ENCODE assay signal across 8 cellular contexts in the genomic region with DNA sequence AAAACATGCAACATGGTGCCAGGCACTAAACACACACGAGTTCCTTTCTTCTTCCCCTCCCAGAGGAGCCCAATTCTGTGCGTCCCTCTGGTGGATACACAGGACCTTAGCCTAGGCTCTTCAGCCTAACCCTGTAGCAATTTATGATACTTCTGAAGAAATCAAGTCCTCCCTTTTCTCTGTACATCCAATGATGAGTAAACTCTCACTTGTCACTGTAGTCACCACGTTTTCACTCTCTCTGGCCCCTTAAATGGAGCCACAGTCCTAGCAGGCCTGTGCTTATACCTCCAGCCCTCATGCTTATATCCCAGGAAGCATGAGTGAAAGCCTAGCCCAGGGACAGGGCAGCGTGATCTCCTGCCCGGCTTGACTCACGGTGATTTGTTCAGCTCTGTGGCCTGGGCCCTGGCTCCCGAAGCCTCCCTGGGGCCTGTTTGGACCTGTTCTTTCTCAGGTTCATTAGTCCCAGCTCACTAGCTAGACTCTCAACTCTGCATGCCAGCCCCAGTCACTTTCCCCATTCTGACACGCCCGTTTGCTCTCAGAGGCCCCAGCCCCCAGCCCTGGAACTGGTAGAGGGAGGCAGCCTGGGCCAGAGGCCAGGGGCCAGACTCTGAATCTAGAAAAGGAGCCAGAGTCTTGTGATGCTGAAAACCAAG. TPM values are rescaled to one million over a fixed set of nuclear protein-coding genes. Genes with fewer than 3 reads are reported as not detected.
DNase-seq lines count a peak whose midpoint lies in the region; ATAC-seq and TF ChIP-seq lines count a peak whose summit lies in the region.

No MANE protein-coding gene starts in this region.

- H3K36me3 ChIP-seq in heart left ventricle (no peaks in the 10 kb centered on the region), mucosa of rectum (ENCODE audit: control insufficient read depth in 2 of 2, insufficient read depth in 2 of 2, low read length in 2 of 2) (no peaks in the 10 kb centered on the region), uterus (no peaks in the 10 kb centered on the region), SJCRH30 (no peaks in the 10 kb centered on the region)

- no peak overlapping the region for H3K4me3 ChIP-seq in heart left ventricle
- no peak overlapping the region for H3K4me3 ChIP-seq in mucosa of rectum (ENCODE audit: low read length in 2 of 2)
- no peak overlapping the region for H3K4me3 ChIP-seq in uterus
- H3K4me3 ChIP-seq in SJCRH30 = no peak overlapping the region

- TF ChIP-seq CTCF in heart left ventricle (IDR thresholded peaks at IDR 0.05) (no peak), uterus (IDR thresholded peaks at IDR 0.05) (no peak)

- DNase-seq in heart left ventricle (no peak), Right ventricle myocardium superior (no peak), caudate nucleus (lab: John Stamatoyannopoulos, UW) (peak in 18 of 61 donors; percentile 13 to 57 (median 24)), uterus (peak in 1 of 2 donors; percentile 55), AML-193 (lab: John Stamatoyannopoulos, UW) (no peak), SJCRH30 (no peak)
- no peak for DNase-seq in stimulated activated CD4-positive, alpha-beta T cell treated with anti-CD3 and anti-CD28 coated beads, Interleukin-15, amount 100 ng/mL, for 24 hours

- H3K27me3 ChIP-seq in heart left ventricle (no peaks in the 10 kb centered on the region), mucosa of rectum (ENCODE audit: control insufficient read depth in 2 of 2, insufficient read depth in 2 of 2, low read length in 2 of 2) (no peaks in the 10 kb centered on the region), uterus (no peaks in the 10 kb centered on the region), SJCRH30 (no peaks in the 10 kb centered on the region)

- TF ChIP-seq POLR2A in heart left ventricle (IDR thresholded peaks at IDR 0.05) (no peak), uterus (IDR thresholded peaks at IDR 0.05) (no peak)

- intact Hi-C loops in heart left ventricle (cut with DNase I) (loop anchor here in 1 of 10 donors (10.0 kb wide), 1 partner anchor 205 kb away; no protein-coding TSS in a partner anchor), Right ventricle myocardium superior (cut with DNase I) (no loop called here), uterus (cut with DNase I; ENCODE audit: low total_unique reads) (no loop called here)

- WGBS in heart left ventricle, 4 donors = 78 to 91% (median 85%) methylated on average over 7 to 9 of the region's 9 CpGs

- H3K27ac ChIP-seq in heart left ventricle (peak overlapping the region in 9 of 12 donors; percentile 9 to 92 (median 79)), caudate nucleus (ENCODE audit: low read depth, low read length) (peak overlapping the region; percentile 98), mucosa of rectum (ENCODE audit: low read depth in 2 of 2, low read length in 2 of 2) (peak overlapping the region; percentile 1 to 35), uterus (peak overlapping the region; percentile 83 to 84), SJCRH30 (no peak overlapping the region)

- H3K9ac ChIP-seq in mucosa of rectum (ENCODE audit: low read depth in 1 of 2, low read length in 2 of 2) = peak overlapping the region; percentile 26 to 39

- H3K4me1 ChIP-seq in heart left ventricle (peaks cover 0 to 47% (median 21%) of the 10 kb centered on the region in 12 donors), mucosa of rectum (ENCODE audit: control insufficient read depth in 2 of 2, insufficient read depth in 2 of 2, low read length in 2 of 2) (peaks cover 11 to 40% of the 10 kb centered on the region in 2 donors), uterus (peaks cover 0 to 24% of the 10 kb centered on the region in 2 donors), SJCRH30 (peaks cover 18% of the 10 kb centered on the region)

- no peaks in the 10 kb centered on the region for H3K9me3 ChIP-seq in heart left ventricle
- no peaks in the 10 kb centered on the region for H3K9me3 ChIP-seq in mucosa of rectum (ENCODE audit: control insufficient read depth in 2 of 2, low read length in 2 of 2)
- H3K9me3 ChIP-seq in uterus = no peaks in the 10 kb centered on the region
- no peaks in the 10 kb centered on the region for H3K9me3 ChIP-seq in SJCRH30 (replicated peaks)

- ATAC-seq in heart left ventricle (no peak), Right ventricle myocardium superior (ENCODE audit: poor library complexity) (no peak)

RNA-seq across cellular contexts. Expression of gene PLEKHG3, which starts 24.1 kb away (rescaled TPM):
- 10 to 100 TPM; 14.7 to 34.3 (median 18.1) TPM for total RNA-seq in heart left ventricle
- polyA plus RNA-seq in heart left ventricle = 1 to 10 TPM; 7.0 TPM
- 16.6 TPM for total RNA-seq in Right ventricle myocardium superior
- 100 to 1,000 TPM in 1 of 4 donors, 10 to 100 TPM in 3; 40.5 to 178 (median 59.7) TPM for total RNA-seq in uterus
- total RNA-seq in SJCRH30 (2014; rRNA removed; shearing (Covaris generic)) = 20.9 and 22.4 TPM in 2 replicates
